ENCODE assay signal across 25 cellular contexts in the genomic region with DNA sequence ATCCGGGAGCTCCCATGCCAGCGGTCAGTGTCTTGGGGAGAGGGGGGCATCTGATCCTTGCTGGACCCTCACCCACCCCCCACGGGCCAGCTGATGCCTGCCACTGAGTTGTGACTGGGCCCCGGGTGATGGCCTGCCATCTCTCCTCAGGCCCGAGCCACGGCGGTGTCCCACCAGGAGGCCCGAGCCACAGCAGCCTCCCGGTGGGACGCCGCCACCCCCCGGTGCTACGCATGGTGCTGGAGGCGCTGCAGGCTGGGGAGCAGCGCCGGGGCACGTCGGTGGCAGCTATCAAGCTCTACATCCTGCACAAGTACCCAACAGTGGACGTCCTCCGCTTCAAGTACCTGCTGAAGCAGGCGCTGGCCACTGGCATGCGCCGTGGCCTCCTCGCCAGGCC. TPM values are rescaled to one million over a fixed set of nuclear protein-coding genes. Genes with fewer than 3 reads are reported as not detected.
DNase-seq lines count a peak whose midpoint lies in the region; ATAC-seq and TF ChIP-seq lines count a peak whose summit lies in the region.
"Had no signal": no experiment of that assay in that cellular context is flagged by ENCODE, and none has a peak within 500 bp of the region (broad histone marks: within the 10 kb centered on the region; RNA-seq: fewer than 3 reads in every experiment).

No MANE protein-coding gene starts in this region.

- H3K4me1 ChIP-seq in neuronal stem cell (ENCODE audit: control insufficient read depth in 2 of 2, insufficient read depth in 1 of 2, low read depth in 1 of 2, low read length in 2 of 2) = peaks cover under 1 to 12% of the 10 kb centered on the region in 2 donors
- no peaks in the 10 kb centered on the region for H3K4me1 ChIP-seq in vagina
- H3K4me1 ChIP-seq: BE2C, HAP-1 had no signal

- DNase-seq in Right ventricle myocardium inferior (ENCODE audit: missing footprints) (peak; percentile 65), cardiac septum (ENCODE audit: low spot score) (no peak), neuronal stem cell (ENCODE audit: low spot score) (no peak), vagina (ENCODE audit: extremely low spot score in 2 of 2) (no peak), HPDE6-E6E7 (ENCODE audit: extremely low spot score) (no peak)
- DNase-seq in stimulated activated naive CD8-positive, alpha-beta T cell treated with anti-CD3 and anti-CD28 coated beads, Interleukin-15, amount 100 ng/mL, for 72 hours = no peak
- DNase-seq in stimulated activated naive CD8-positive, alpha-beta T cell treated with anti-CD3 and anti-CD28 coated beads, Interleukin-15, Interleukin-2, amounts not matched to agents 100 U/mL and 50 U/mL, for 24 hours = no peak
- DNase-seq: 8988T; ACHN; AML-193; BE2C; CD4-positive, alpha-beta T cell; CD8-positive, alpha-beta memory T cell; DMS 273 treated with DMSO at 0.1 percent for 48 hours; DMS79; EL; GDM1 had no signal

- no peak overlapping the region for H2BK120ac ChIP-seq in neuronal stem cell (ENCODE audit: low read depth, low read length)

- intact Hi-C loops in Right ventricle myocardium inferior (cut with DNase I) (no loop called here), cardiac septum (cut with DNase I) (no loop called here), vagina (cut with DNase I) (no loop called here)

- H3K18ac ChIP-seq in neuronal stem cell (ENCODE audit: low read length) = peak overlapping the region; percentile 78

- no peak overlapping the region for H3K4me3 Mint-ChIP-seq in stimulated activated naive CD8-positive, alpha-beta T cell treated with anti-CD3 and anti-CD28 coated beads, Interleukin-15, amount 100 ng/mL, for 72 hours
- H3K4me3 Mint-ChIP-seq: CD14-positive monocyte; CD4-positive, alpha-beta T cell; CD8-positive, alpha-beta memory T cell; GM23338 had no signal

- peak overlapping the region; percentile 31 for H2BK15ac ChIP-seq in neuronal stem cell (ENCODE audit: low read length)

- H3K27me3 ChIP-seq in neuronal stem cell (ENCODE audit: control insufficient read depth in 3 of 3, insufficient read depth in 3 of 3, low read depth in 1 of 3, low read length in 3 of 3) (peaks cover 0 to 3% (median 0%) of the 10 kb centered on the region in 3 experiments), vagina (no peaks in the 10 kb centered on the region)
- H3K27me3 ChIP-seq: BE2C; BLaER1 treated with 17β-estradiol and CSF1 and Interleukin-3, amounts not matched to agents 10 nM and 100 nM had no signal

- no CpG with 5 or more reads among the region's 24 CpGs for WGBS in neuronal stem cell (ENCODE audit: extremely low coverage in 2 of 2, insufficient read length in 2 of 2, insufficient replicate concordance in 1 of 2), 2 donors

- no peaks in the 10 kb centered on the region for H3K79me1 ChIP-seq in neuronal stem cell (ENCODE audit: low read depth, low read length)

- ATAC-seq in Right ventricle myocardium inferior (no peak), GM21515 (IDR thresholded peaks at IDR 0.05; ENCODE audit: unreplicated experiment) (no peak)
- peak; percentile 24 for ATAC-seq in stimulated activated naive CD8-positive, alpha-beta T cell treated with anti-CD3 and anti-CD28 coated beads, Interleukin-15, amount 100 ng/mL, for 72 hours
- no peak for ATAC-seq in stimulated activated naive CD8-positive, alpha-beta T cell treated with anti-CD3 and anti-CD28 coated beads, Interleukin-15, Interleukin-2, amounts not matched to agents 100 U/mL and 50 U/mL, for 24 hours
- ATAC-seq: A549, GM12878, GM23338 had no signal

- H4K91ac ChIP-seq in neuronal stem cell (ENCODE audit: low read depth, low read length, poor library complexity) = no peak overlapping the region

- no peak overlapping the region for H2BK5ac ChIP-seq in neuronal stem cell (ENCODE audit: low read length)

- no peaks in the 10 kb centered on the region for H3K9me3 ChIP-seq in neuronal stem cell (replicated peaks in 1 of 2; ENCODE audit: control insufficient read depth in 2 of 2, insufficient read depth in 1 of 2, low read depth in 1 of 2, low read length in 2 of 2)
- no peaks in the 10 kb centered on the region for H3K9me3 ChIP-seq in vagina
- H3K9me3 ChIP-seq: A549; BE2C; BLaER1 treated with 17β-estradiol and CSF1 and Interleukin-3, amounts not matched to agents 10 nM and 100 nM; HAP-1 had no signal

- H3K36me3 ChIP-seq in neuronal stem cell (replicated peaks in 1 of 2; ENCODE audit: control insufficient read depth in 2 of 2, insufficient read depth in 2 of 2, low read length in 2 of 2) (no peaks in the 10 kb centered on the region), vagina (no peaks in the 10 kb centered on the region)
- H3K36me3 ChIP-seq: BE2C; BLaER1 treated with 17β-estradiol and CSF1 and Interleukin-3, amounts not matched to agents 10 nM and 100 nM; HAP-1 had no signal

- H3K9ac ChIP-seq in neuronal stem cell (ENCODE audit: low read depth, low read length, poor library complexity) = no peak overlapping the region
- H3K9ac ChIP-seq: BLaER1 treated with 17β-estradiol and CSF1 and Interleukin-3, amounts not matched to agents 10 nM and 100 nM had no signal

- H4K8ac ChIP-seq in neuronal stem cell (ENCODE audit: low read depth, low read length) = no peak overlapping the region

- H3K9me3 Mint-ChIP-seq in stimulated activated naive CD8-positive, alpha-beta T cell treated with anti-CD3 and anti-CD28 coated beads, Interleukin-15, amount 100 ng/mL, for 72 hours = no peaks in the 10 kb centered on the region
- H3K9me3 Mint-ChIP-seq: CD14-positive monocyte; CD4-positive, alpha-beta T cell; CD8-positive, alpha-beta memory T cell; GM23338 had no signal

- no peaks in the 10 kb centered on the region for H3K27me3 Mint-ChIP-seq in stimulated activated naive CD8-positive, alpha-beta T cell treated with anti-CD3 and anti-CD28 coated beads, Interleukin-15, amount 100 ng/mL, for 72 hours
- H3K27me3 Mint-ChIP-seq: CD4-positive, alpha-beta T cell had no signal

- no peak overlapping the region for H3K4me2 ChIP-seq in neuronal stem cell (ENCODE audit: insufficient read depth, low read length, poor library complexity, severe bottlenecking)
- H3K4me2 ChIP-seq: A549, GM23338 had no signal

- no peak overlapping the region for H3K4me3 ChIP-seq in neuronal stem cell (ENCODE audit: low read length in 2 of 2)
- H3K4me3 ChIP-seq in vagina = no peak overlapping the region
- H3K4me3 ChIP-seq: A549; BLaER1 treated with 17β-estradiol and CSF1 and Interleukin-3, amounts not matched to agents 10 nM and 100 nM; GM12878; GM23338; HAP-1 had no signal

- H3K27ac Mint-ChIP-seq in stimulated activated naive CD8-positive, alpha-beta T cell treated with anti-CD3 and anti-CD28 coated beads, Interleukin-15, amount 100 ng/mL, for 72 hours = no peak overlapping the region
- H3K27ac Mint-ChIP-seq: CD4-positive, alpha-beta T cell had no signal

- H3K14ac ChIP-seq in neuronal stem cell (ENCODE audit: low read length) = no peak overlapping the region

- no peak overlapping the region for H3K4ac ChIP-seq in neuronal stem cell (ENCODE audit: low read length)

- H2AK5ac ChIP-seq in neuronal stem cell (ENCODE audit: low read depth, low read length) = peak overlapping the region; percentile 97

- no peak overlapping the region for H3K27ac ChIP-seq in neuronal stem cell (replicated peaks; ENCODE audit: low read length)
- H3K27ac ChIP-seq in vagina = peak overlapping the region; percentile 7
- H3K27ac ChIP-seq: A549 had no signal

- no peaks in the 10 kb centered on the region for H3K4me1 Mint-ChIP-seq in stimulated activated naive CD8-positive, alpha-beta T cell treated with anti-CD3 and anti-CD28 coated beads, Interleukin-15, amount 100 ng/mL, for 72 hours

- peak overlapping the region; percentile 40 for H2AFZ ChIP-seq in neuronal stem cell (ENCODE audit: low read length)
- H2AFZ ChIP-seq: GM23338 had no signal

- no peak overlapping the region for H2BK12ac ChIP-seq in neuronal stem cell (ENCODE audit: low read length)

- no peak for TF ChIP-seq POLR2A in vagina (IDR thresholded peaks at IDR 0.05)

- no peak for TF ChIP-seq CTCF in vagina (IDR thresholded peaks at IDR 0.05)

- H3K23ac ChIP-seq in neuronal stem cell (ENCODE audit: low read depth, low read length, poor library complexity) = no peak overlapping the region

RNA-seq across cellular contexts. Expression of a gene that starts 4.3 kb away (rescaled TPM):
- total RNA-seq in Right ventricle myocardium inferior (not detected), cardiac septum (not detected), vagina (not detected)
- polyA plus RNA-seq in neuronal stem cell (2013, experiment 1 of 2) = not detected
- not detected for polyA plus RNA-seq in neuronal stem cell (2013, experiment 2 of 2)
- total RNA-seq: CD4-positive, alpha-beta T cell; CD8-positive, alpha-beta memory T cell; GM12878; GM23338; H4 had no signal
- polyA plus RNA-seq: A549; CD14-positive monocyte; CD8-positive, alpha-beta memory T cell; GM12878; GM23338 had no signal

RNA-seq across cellular contexts. Expression of a gene that starts 18.8 kb away (rescaled TPM):
- total RNA-seq in Right ventricle myocardium inferior = not detected
- total RNA-seq in cardiac septum = not detected
- polyA plus RNA-seq in neuronal stem cell (2013, experiment 1 of 2) = 0.06 TPM
- polyA plus RNA-seq in neuronal stem cell (2013, experiment 2 of 2) = 0.01 TPM
- total RNA-seq in vagina = not detected
- total RNA-seq: CD4-positive, alpha-beta T cell; CD8-positive, alpha-beta memory T cell; GM12878; GM23338; H4 had no signal
- polyA plus RNA-seq: CD14-positive monocyte; CD8-positive, alpha-beta memory T cell; GM12878; GM23338 had no signal

RNA-seq across cellular contexts. Expression of a gene that starts 59.2 kb away (rescaled TPM):
- total RNA-seq in Right ventricle myocardium inferior (66.3 TPM), cardiac septum (54.8 TPM), vagina (96.5 TPM)
- 43.7 TPM for polyA plus RNA-seq in neuronal stem cell (2013, experiment 1 of 2)
- polyA plus RNA-seq in neuronal stem cell (2013, experiment 2 of 2) = 41.8 TPM
